ENCODE assay signal across 21 cellular contexts in the genomic region with DNA sequence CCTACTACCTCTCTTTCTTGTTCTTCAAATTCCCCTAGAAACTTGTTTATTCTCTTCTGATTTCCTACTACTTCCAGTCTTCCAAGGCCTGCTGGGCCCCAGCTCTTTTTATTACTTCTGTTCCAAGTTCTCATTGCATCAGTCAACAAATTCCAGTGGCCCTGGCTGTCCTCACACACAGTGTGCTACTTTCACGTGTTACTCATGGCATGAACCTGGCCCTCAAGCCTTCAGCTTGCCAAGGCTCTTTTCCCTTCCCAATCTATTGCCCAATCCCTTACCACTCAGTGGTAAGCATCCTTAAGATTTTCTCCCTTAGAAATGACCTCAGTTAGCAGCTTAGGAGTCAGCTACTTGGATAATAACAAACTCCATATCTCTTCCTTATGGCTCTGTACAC.
DNase-seq lines count a peak whose midpoint lies in the region; ATAC-seq and TF ChIP-seq lines count a peak whose summit lies in the region.
"Had no signal": no experiment of that assay in that cellular context is flagged by ENCODE, and none has a peak within 500 bp of the region (broad histone marks: within the 10 kb centered on the region; RNA-seq: fewer than 3 reads in every experiment).

No MANE protein-coding gene starts in this region.

- H3K36me3 ChIP-seq in right atrium auricular region = no peaks in the 10 kb centered on the region
- H3K36me3 ChIP-seq: brain microvascular endothelial cell had no signal

- TF ChIP-seq CTCF in choroid plexus epithelial cell (conservative IDR thresholded peaks at IDR 0.05; ENCODE audit: low read depth, low read length) (no peak), right atrium auricular region (IDR thresholded peaks at IDR 0.05) (no peak)

- no peaks in the 10 kb centered on the region for H3K4me1 ChIP-seq in right atrium auricular region

- DNase-seq in GM04504 (ENCODE audit: low read depth) (peak; percentile 56), choroid plexus epithelial cell (ENCODE audit: low read depth) (peak; percentile 11), right atrium auricular region (ENCODE audit: low spot score) (peak; percentile 62), skeletal muscle cell (ENCODE audit: low read depth) (peak; percentile 85), dedifferentiated amniotic fluid mesenchymal stem cell (ENCODE audit: extremely low spot score) (no peak), NCI-H345 (lab: John Stamatoyannopoulos, UW) (no peak)
- DNase-seq in stimulated activated naive CD4-positive, alpha-beta T cell (lab: John Stamatoyannopoulos, UW) = no peak
- DNase-seq: activated CD4-positive, alpha-beta memory T cell treated with anti-CD3 and anti-CD28 coated beads for 36 hours; activated naive CD4-positive, alpha-beta T cell treated with anti-CD3 and anti-CD28 coated beads, Interleukin-2, amount 50 U/mL, for 16 hours; activated T-cell treated with anti-CD3 and anti-CD28 coated beads, Interleukin-2, amount 50 U/mL, for 24 hours; brain microvascular endothelial cell; Calu3; kidney; midbrain; NCI-H1105; NCI-H2107; NCI-H526 treated with DMSO at 0.1 percent for 48 hours; SHP77 treated with DMSO at 0.1 percent for 48 hours; stimulated activated naive CD8-positive, alpha-beta T cell treated with anti-CD3 and anti-CD28 coated beads, Interleukin-15, Interleukin-2, amounts not matched to agents 100 U/mL and 50 U/mL, for 24 hours had no signal

- no peak overlapping the region for H3K4me3 ChIP-seq in choroid plexus epithelial cell (ENCODE audit: low read depth, low read length)
- no peak overlapping the region for H3K4me3 ChIP-seq in right atrium auricular region
- H3K4me3 ChIP-seq in skeletal muscle cell (ENCODE audit: low read depth, low read length) = no peak overlapping the region

- H3K27ac ChIP-seq in right atrium auricular region = no peak overlapping the region
- H3K27ac ChIP-seq: brain microvascular endothelial cell, VCaP had no signal

- no peak for ATAC-seq in GM18867 (IDR thresholded peaks at IDR 0.05; ENCODE audit: unreplicated experiment)
- ATAC-seq: stimulated activated naive CD8-positive, alpha-beta T cell treated with anti-CD3 and anti-CD28 coated beads, Interleukin-15, Interleukin-2, amounts not matched to agents 100 U/mL and 50 U/mL, for 24 hours had no signal

- H3K27me3 ChIP-seq in right atrium auricular region = no peaks in the 10 kb centered on the region
- H3K27me3 ChIP-seq: brain microvascular endothelial cell had no signal

- no peaks in the 10 kb centered on the region for H3K9me3 ChIP-seq in right atrium auricular region

Comparison
In these comparisons a context has a peak if more than half of its experiments do, and no peak if none do; other contexts are left out.
1. DNase-seq: peak in GM04504 (single experiment), choroid plexus epithelial cell (single experiment), right atrium auricular region (single experiment) and skeletal muscle cell (single experiment); none in dedifferentiated amniotic fluid mesenchymal stem cell (single experiment), stimulated activated naive CD4-positive, alpha-beta T cell (0 of 6) and NCI-H345 (single experiment).